8 cellular contexts compared by ENCODE assay signal in the genomic region with DNA sequence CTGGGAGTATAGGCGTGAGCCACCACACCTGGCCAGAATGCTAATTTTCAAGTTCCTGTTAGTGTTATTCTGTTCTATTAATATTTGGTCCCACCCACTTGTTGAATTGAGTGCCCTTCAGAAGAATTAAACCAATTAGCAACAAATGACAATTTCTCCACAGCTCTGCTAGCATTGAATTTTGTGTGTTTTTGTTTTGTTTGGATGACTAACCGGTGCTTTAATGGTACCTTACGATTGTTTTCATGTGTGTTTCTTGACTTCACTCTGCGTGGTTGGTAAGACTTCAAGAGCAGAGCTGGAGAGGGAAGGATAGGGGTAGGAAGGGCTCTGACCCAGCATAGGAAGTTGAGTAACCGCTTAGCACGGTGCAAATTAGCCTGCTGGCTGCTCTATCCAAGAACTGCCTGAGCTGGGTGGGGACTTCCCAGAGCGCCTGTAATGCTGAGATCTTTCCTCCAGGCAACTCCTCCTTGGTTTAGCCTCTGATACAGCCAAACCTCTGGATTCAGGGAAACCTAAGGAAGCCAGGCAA. TPM values are rescaled to one million over a fixed set of nuclear protein-coding genes. Genes with fewer than 3 reads are reported as not detected.
DNase-seq lines count a peak whose midpoint lies in the region; ATAC-seq and TF ChIP-seq lines count a peak whose summit lies in the region.

No MANE protein-coding gene starts in this region.

- no peak overlapping the region for H3K23ac ChIP-seq in trophoblast cell (ENCODE audit: low read length)

- H3K27me3 ChIP-seq in foreskin keratinocyte (no peaks in the 10 kb centered on the region), trophoblast cell (ENCODE audit: insufficient read depth, low read length) (no peaks in the 10 kb centered on the region)

- H3K27ac ChIP-seq in foreskin keratinocyte (peak overlapping the region; percentile 60), trophoblast cell (ENCODE audit: low read depth, low read length) (peak overlapping the region; percentile 50)

- H2BK120ac ChIP-seq in trophoblast cell (ENCODE audit: insufficient read depth, low read length, poor library complexity), result no peak overlapping the region

- peaks cover 27 to 35% of the 10 kb centered on the region in 2 experiments for H3K36me3 ChIP-seq in trophoblast cell (ENCODE audit: control insufficient read depth in 1 of 2, insufficient read depth in 2 of 2, low read length in 2 of 2)

- peak overlapping the region; percentile 33; the same call in 1 of the 2 replicates for H3K4me3 ChIP-seq in GM08714 (ENCODE audit: low read length)
- H3K4me3 ChIP-seq in trophoblast cell (ENCODE audit: low read depth, low read length), result no peak overlapping the region

- peaks cover 15% of the 10 kb centered on the region for H3K79me1 ChIP-seq in trophoblast cell (ENCODE audit: low read length)

- no peaks in the 10 kb centered on the region for H3K27me3 Mint-ChIP-seq in activated T-helper 2 cell treated with anti-CD3 and anti-CD28 coated beads, Interferon-gamma antibody, Interleukin-2, Interleukin-4, amounts not matched to agents 10 μg/mL and 5 μg/mL and 100 μg/mL, durations not matched to agents 14 hours and 24 hours and 36 hours (ENCODE audit: low read depth)

- no peaks in the 10 kb centered on the region for H3K9me3 Mint-ChIP-seq in activated T-helper 2 cell treated with anti-CD3 and anti-CD28 coated beads, Interferon-gamma antibody, Interleukin-2, Interleukin-4, amounts not matched to agents 10 μg/mL and 5 μg/mL and 100 μg/mL, durations not matched to agents 14 hours and 24 hours and 36 hours

- H2AK5ac ChIP-seq in trophoblast cell (ENCODE audit: low read length), result no peak overlapping the region

- intact Hi-C loops in activated T-helper 2 cell treated with anti-CD3 and anti-CD28 coated beads, Interferon-gamma antibody, Interleukin-2, Interleukin-4, amounts not matched to agents 10 μg/mL and 5 μg/mL and 100 μg/mL, durations not matched to agents 14 hours and 24 hours and 36 hours (cut with micrococcal nuclease), result no loop called here

- no peak overlapping the region for H2BK12ac ChIP-seq in trophoblast cell (ENCODE audit: low read length)

- peak overlapping the region; percentile 2 for H3K14ac ChIP-seq in trophoblast cell (ENCODE audit: low read length)

- H3K4ac ChIP-seq in trophoblast cell (ENCODE audit: low read depth, low read length), result peak overlapping the region; percentile 72

- no peak overlapping the region for H3K18ac ChIP-seq in trophoblast cell (ENCODE audit: low read length)

- no peak overlapping the region for H4K12ac ChIP-seq in trophoblast cell (ENCODE audit: low read depth, low read length)

- no peak overlapping the region for H3K9ac ChIP-seq in trophoblast cell (ENCODE audit: low read length)

- peak overlapping the region; percentile 90 for H3K27ac Mint-ChIP-seq in activated T-helper 2 cell treated with anti-CD3 and anti-CD28 coated beads, Interferon-gamma antibody, Interleukin-2, Interleukin-4, amounts not matched to agents 10 μg/mL and 5 μg/mL and 100 μg/mL, durations not matched to agents 14 hours and 24 hours and 36 hours

- TF ChIP-seq CTCF in foreskin keratinocyte (conservative IDR thresholded peaks at IDR 0.05), result no peak

- H3K4me3 Mint-ChIP-seq in activated T-helper 2 cell treated with anti-CD3 and anti-CD28 coated beads, Interferon-gamma antibody, Interleukin-2, Interleukin-4, amounts not matched to agents 10 μg/mL and 5 μg/mL and 100 μg/mL, durations not matched to agents 14 hours and 24 hours and 36 hours (ENCODE audit: low read depth), result peak overlapping the region; percentile 82

- DNase-seq in NCI-H226, result peak; percentile 97
- no peak for DNase-seq in activated T-helper 2 cell treated with anti-CD3 and anti-CD28 coated beads, Interferon-gamma antibody, Interleukin-2, Interleukin-4, amounts not matched to agents 10 μg/mL and 5 μg/mL and 100 μg/mL, durations not matched to agents 14 hours and 24 hours and 36 hours (ENCODE audit: low spot score)
- peak; percentile 81 to 91 for DNase-seq in foreskin keratinocyte
- peak; percentile 97 to 98 for DNase-seq in trophoblast cell
- no peak for DNase-seq in COLO668 (lab: John Stamatoyannopoulos, UW; ENCODE audit: unreplicated experiment)
- DNase-seq in NCI-H1436 treated with DMSO at 0.1 percent for 48 hours (lab: John Stamatoyannopoulos, UW), result no peak

- peaks cover 8% of the 10 kb centered on the region for H3K79me2 ChIP-seq in trophoblast cell (ENCODE audit: control insufficient read depth, insufficient read depth, low read length, poor library complexity)

- H4K91ac ChIP-seq in trophoblast cell (ENCODE audit: low read depth, low read length), result no peak overlapping the region

- ATAC-seq in foreskin keratinocyte (peak; percentile 74), HG02759 (IDR thresholded peaks at IDR 0.05; ENCODE audit: unreplicated experiment) (no peak)

- WGBS in trophoblast cell (ENCODE audit: extremely low coverage, insufficient coverage, insufficient read length), result no CpG with 5 or more reads among the region's 7 CpGs

- H3K4me1 Mint-ChIP-seq in activated T-helper 2 cell treated with anti-CD3 and anti-CD28 coated beads, Interferon-gamma antibody, Interleukin-2, Interleukin-4, amounts not matched to agents 10 μg/mL and 5 μg/mL and 100 μg/mL, durations not matched to agents 14 hours and 24 hours and 36 hours (ENCODE audit: low read depth), result peaks cover 40% of the 10 kb centered on the region

- H3K4me1 ChIP-seq in foreskin keratinocyte, result peaks cover 23% of the 10 kb centered on the region
- peaks cover 9 to 11% of the 10 kb centered on the region in 2 experiments for H3K4me1 ChIP-seq in trophoblast cell (ENCODE audit: control insufficient read depth in 1 of 2, insufficient read depth in 2 of 2, low read length in 2 of 2)

- no peak overlapping the region for H2AFZ ChIP-seq in trophoblast cell (ENCODE audit: insufficient read depth, low read length, poor library complexity)

- H3K36me3 Mint-ChIP-seq in activated T-helper 2 cell treated with anti-CD3 and anti-CD28 coated beads, Interferon-gamma antibody, Interleukin-2, Interleukin-4, amounts not matched to agents 10 μg/mL and 5 μg/mL and 100 μg/mL, durations not matched to agents 14 hours and 24 hours and 36 hours (ENCODE audit: low read depth), result peaks cover 53% of the 10 kb centered on the region

- H3K9me3 ChIP-seq in trophoblast cell (ENCODE audit: insufficient read depth, low read depth, low read length), result peaks cover 2% of the 10 kb centered on the region

- peak overlapping the region; percentile 26 for H2BK5ac ChIP-seq in trophoblast cell (ENCODE audit: low read depth, low read length, poor library complexity)

- H3K4me2 ChIP-seq in trophoblast cell (ENCODE audit: low read length), result no peak overlapping the region

- no peak overlapping the region for H4K8ac ChIP-seq in trophoblast cell (ENCODE audit: low read depth, low read length)

RNA-seq across cellular contexts. Expression of a gene that starts 4.6 kb away (rescaled TPM):
- 264 and 265 TPM in 2 replicates for total RNA-seq in activated T-helper 2 cell treated with anti-CD3 and anti-CD28 coated beads, Interferon-gamma antibody, Interleukin-2, Interleukin-4, amounts not matched to agents 10 μg/mL and 5 μg/mL and 100 μg/mL, durations not matched to agents 14 hours and 24 hours and 36 hours
- 408 and 428 TPM in 2 replicates for total RNA-seq in foreskin keratinocyte
- polyA plus RNA-seq in foreskin keratinocyte, result 430 and 517 TPM in 2 replicates
- polyA plus RNA-seq in trophoblast cell (2013), result 131 TPM in 2 replicates

RNA-seq across cellular contexts. Expression of a gene that starts 29.3 kb away (rescaled TPM):
- total RNA-seq in activated T-helper 2 cell treated with anti-CD3 and anti-CD28 coated beads, Interferon-gamma antibody, Interleukin-2, Interleukin-4, amounts not matched to agents 10 μg/mL and 5 μg/mL and 100 μg/mL, durations not matched to agents 14 hours and 24 hours and 36 hours, result 153 and 159 TPM in 2 replicates
- 126 and 147 TPM in 2 replicates for total RNA-seq in foreskin keratinocyte
- polyA plus RNA-seq in foreskin keratinocyte, result 288 and 315 TPM in 2 replicates
- 102 and 109 TPM in 2 replicates for polyA plus RNA-seq in trophoblast cell (2013)

RNA-seq across cellular contexts. Expression of a gene that starts 29.7 kb away (rescaled TPM):
- 123 and 130 TPM in 2 replicates for total RNA-seq in activated T-helper 2 cell treated with anti-CD3 and anti-CD28 coated beads, Interferon-gamma antibody, Interleukin-2, Interleukin-4, amounts not matched to agents 10 μg/mL and 5 μg/mL and 100 μg/mL, durations not matched to agents 14 hours and 24 hours and 36 hours
- 111 and 122 TPM in 2 replicates for total RNA-seq in foreskin keratinocyte
- 140 and 156 TPM in 2 replicates for polyA plus RNA-seq in foreskin keratinocyte
- 126 and 130 TPM in 2 replicates for polyA plus RNA-seq in trophoblast cell (2013)

RNA-seq across cellular contexts. Expression of a gene that starts 53.4 kb away (rescaled TPM):
- total RNA-seq in activated T-helper 2 cell treated with anti-CD3 and anti-CD28 coated beads, Interferon-gamma antibody, Interleukin-2, Interleukin-4, amounts not matched to agents 10 μg/mL and 5 μg/mL and 100 μg/mL, durations not matched to agents 14 hours and 24 hours and 36 hours, result 79.8 and 83.4 TPM in 2 replicates
- total RNA-seq in foreskin keratinocyte, result 216 and 240 TPM in 2 replicates
- 184 and 201 TPM in 2 replicates for polyA plus RNA-seq in foreskin keratinocyte
- 221 and 225 TPM in 2 replicates for polyA plus RNA-seq in trophoblast cell (2013)

RNA-seq across cellular contexts. Expression of a gene that starts 59.5 kb away (rescaled TPM):
- 8.1 and 10.4 TPM in 2 replicates for total RNA-seq in activated T-helper 2 cell treated with anti-CD3 and anti-CD28 coated beads, Interferon-gamma antibody, Interleukin-2, Interleukin-4, amounts not matched to agents 10 μg/mL and 5 μg/mL and 100 μg/mL, durations not matched to agents 14 hours and 24 hours and 36 hours
- 5.1 and 5.3 TPM in 2 replicates for total RNA-seq in foreskin keratinocyte
- 3.1 and 3.3 TPM in 2 replicates for polyA plus RNA-seq in foreskin keratinocyte
- polyA plus RNA-seq in trophoblast cell (2013), result 3.7 and 4.0 TPM in 2 replicates

Comparison
In these comparisons a context has a peak if more than half of its experiments do, and no peak if none do; other contexts are left out.
1. DNase-seq: peak in NCI-H226 (single experiment), foreskin keratinocyte (2 of 2) and trophoblast cell (2 of 2); none in activated T-helper 2 cell treated with anti-CD3 and anti-CD28 coated beads, Interferon-gamma antibody, Interleukin-2, Interleukin-4, amounts not matched to agents 10 μg/mL and 5 μg/mL and 100 μg/mL, durations not matched to agents 14 hours and 24 hours and 36 hours (single experiment), COLO668 (single experiment) and NCI-H1436 treated with DMSO at 0.1 percent for 48 hours (single experiment).